ENCODE assay signal across 8 cellular contexts in genomic region chr11:68120212-68121066, GRCh38. TPM values are rescaled to one million over a fixed set of nuclear protein-coding genes. Genes with fewer than 3 reads are reported as not detected.
DNase-seq lines count a peak whose midpoint lies in the region; ATAC-seq and TF ChIP-seq lines count a peak whose summit lies in the region.

No MANE protein-coding gene starts in this region.

- peak overlapping the region; percentile 50 to 89 (median 82) for H3K27ac Mint-ChIP-seq in CD14-positive monocyte
- H3K27ac Mint-ChIP-seq in MCF 10A (ENCODE audit: low read depth, unreplicated experiment) = peak overlapping the region; percentile 59
- peak overlapping the region; percentile 62 to 95 (median 86) for H3K27ac Mint-ChIP-seq in immature natural killer cell

- H3K9me3 Mint-ChIP-seq in CD14-positive monocyte (no peaks in the 10 kb centered on the region), MCF 10A (ENCODE audit: unreplicated experiment) (no peaks in the 10 kb centered on the region), immature natural killer cell (no peaks in the 10 kb centered on the region)

- H3K27me3 ChIP-seq in HL-60 (ENCODE audit: insufficient read depth, poor library complexity, severe bottlenecking) = no peaks in the 10 kb centered on the region

- peak overlapping the region; percentile 54 for H3K4me3 ChIP-seq in HL-60 (replicated peaks; ENCODE audit: insufficient read depth, low read length)
- peak overlapping the region; percentile 43 to 63 (median 56) for H3K4me3 ChIP-seq in skin epidermis

- peaks cover 2 to 6% (median 3%) of the 10 kb centered on the region in 3 donors for H3K27me3 Mint-ChIP-seq in CD14-positive monocyte (ENCODE audit: low read depth in 3 of 3)
- H3K27me3 Mint-ChIP-seq in MCF 10A (ENCODE audit: insufficient read depth, unreplicated experiment) = no peaks in the 10 kb centered on the region
- H3K27me3 Mint-ChIP-seq in immature natural killer cell (ENCODE audit: low read depth in 3 of 3) = peaks cover 8 to 27% (median 14%) of the 10 kb centered on the region in 3 donors

- intact Hi-C loops in CD14-positive monocyte (cut with micrococcal nuclease) (loop anchor here (5.0 to 10.0 kb wide), 4 partner anchors 83 to 108 kb away; partner anchors contain the start of genes ALDH3B1 (in 1 of the 2), KMT5B (in 1 of the 2) and TCIRG1 (in 1 of the 2)), MCF 10A (cut with micrococcal nuclease) (loop anchor here (1.0 to 10.0 kb wide), 2 partner anchors 84 to 111 kb away; no protein-coding TSS in a partner anchor)

- H3K27ac ChIP-seq in HL-60 (replicated peaks) = peak overlapping the region; percentile 58
- H3K27ac ChIP-seq in skin epidermis = peak overlapping the region in 16 of 21 experiments; percentile 33 to 99 (median 78)

- POLR2A ChIA-PET in MCF 10A (lab: Yijun Ruan, JAX) = interaction anchor here (0.7 kb wide), 1 partner anchor 15 kb away, joined by 3 read pairs; no protein-coding TSS in a partner anchor

- H3K36me3 Mint-ChIP-seq in CD14-positive monocyte (peaks cover 6 to 10% of the 10 kb centered on the region in 2 donors), MCF 10A (ENCODE audit: insufficient read depth, unreplicated experiment) (no peaks in the 10 kb centered on the region), immature natural killer cell (peaks cover 0 to 3% (median 0%) of the 10 kb centered on the region in 3 donors)

- DNase-seq in CD14-positive monocyte (ENCODE audit: low spot score) = peak; percentile 75
- DNase-seq in HL-60 (ENCODE audit: low read depth in 1 of 2, low spot score in 1 of 2) = peak; percentile 47 to 61
- DNase-seq in T-helper 2 cell = peak; percentile 9 to 75 (median 38)
- DNase-seq in MCF 10A (ENCODE audit: unreplicated experiment) = peak; percentile 12
- DNase-seq in immature natural killer cell = peak; percentile 67 to 73 (median 67)

- H3K4me1 Mint-ChIP-seq in CD14-positive monocyte = peaks cover 44% of the 10 kb centered on the region
- peaks cover 11% of the 10 kb centered on the region for H3K4me1 Mint-ChIP-seq in MCF 10A (ENCODE audit: insufficient read depth, unreplicated experiment)
- H3K4me1 Mint-ChIP-seq in immature natural killer cell = peaks cover 12 to 18% of the 10 kb centered on the region in 2 donors

- ATAC-seq in GM19372 (IDR thresholded peaks at IDR 0.05; ENCODE audit: low read depth, unreplicated experiment) (peak; percentile 18), GM21367 (IDR thresholded peaks at IDR 0.05; ENCODE audit: unreplicated experiment) (no peak)

- BruUV-seq in MCF 10A (replicated peaks; lab: Mats Ljungman, UMichigan) = TSS peak; percentile 37

- H3K4me3 Mint-ChIP-seq in CD14-positive monocyte (peak overlapping the region; percentile 87 to 92), MCF 10A (ENCODE audit: unreplicated experiment) (peak overlapping the region; percentile 75), immature natural killer cell (peak overlapping the region; percentile 74 to 93 (median 86))

- TF ChIP-seq CTCF in CD14-positive monocyte (IDR thresholded peaks at IDR 0.05) (no peak), HL-60 (IDR thresholded peaks at IDR 0.05; ENCODE audit: insufficient read depth, low read length) (no peak), MCF 10A (IDR thresholded peaks at IDR 0.05; ENCODE audit: unreplicated experiment) (no peak)

- CTCF ChIA-PET in MCF 10A (lab: Yijun Ruan, JAX) = interaction anchor here (0.5 to 1.2 kb wide), 2 partner anchors 111 to 1176 kb away, joined by 3 read pairs; partner anchors contain the start of gene ALDH3B1

RNA-seq across cellular contexts. Expression of gene CHKA, which starts 0.7 kb away (rescaled TPM):
- 1 to 10 TPM; 2.8 to 5.7 TPM for polyA plus RNA-seq in CD14-positive monocyte
- total RNA-seq in MCF 10A (2022) = 7.8 and 13.7 TPM in 2 replicates
- 1 to 10 TPM; 2.7 to 7.5 (median 4.9) TPM for polyA plus RNA-seq in immature natural killer cell

Comparison
In these comparisons a context has a peak if more than half of its experiments do, and no peak if none do; other contexts are left out.
1. DNase-seq: peak in every context shown above with its lines; median percentile 75 in CD14-positive monocyte; 67 in immature natural killer cell; 54 in HL-60; 38 in T-helper 2 cell; 12 in MCF 10A.